2 cellular contexts compared by ENCODE assay signal in genomic region chr16:19213885-19214284, GRCh38.
TF ChIP-seq lines count a peak whose summit lies in the region.

No MANE protein-coding gene starts in this region.

TF ChIP-seq in HCT116, 20 proteins besides CTCF, POLR2A, EP300 and RAD21 (continued from another document):
- TF ChIP-seq CEBPB (IDR thresholded peaks at IDR 0.05; ENCODE audit: low read depth) (no peak), ZBTB33 (IDR thresholded peaks at IDR 0.05; ENCODE audit: extremely low read depth, insufficient replicate concordance, low read length) (no peak), POLR2AphosphoS5 (IDR thresholded peaks at IDR 0.05; ENCODE audit: low read depth, low read length) (no peak), FOSL1 (IDR thresholded peaks at IDR 0.05; ENCODE audit: low read depth) (no peak), ATF3 (IDR thresholded peaks at IDR 0.05) (no peak), TCF7L2 (IDR thresholded peaks at IDR 0.05; ENCODE audit: borderline replicate concordance, extremely low read depth, insufficient read depth, insufficient read length) (no peak), SP1 (IDR thresholded peaks at IDR 0.05; ENCODE audit: low read depth) (no peak)

TF ChIP-seq in HepG2, 621 proteins besides CTCF, POLR2A, EP300 and RAD21 (continued from another document):
- TF ChIP-seq HNF1A (IDR thresholded peaks at IDR 0.05; ENCODE audit: low read depth) (no peak), HNF1A (CRISPR knock-in tag; IDR thresholded peaks at IDR 0.05; ENCODE audit: borderline replicate concordance) (no peak), HOXA9 (CRISPR knock-in tag; IDR thresholded peaks at IDR 0.05; ENCODE audit: borderline replicate concordance) (no peak)
